ENCODE assay signal across 1 cellular context in the genomic region with DNA sequence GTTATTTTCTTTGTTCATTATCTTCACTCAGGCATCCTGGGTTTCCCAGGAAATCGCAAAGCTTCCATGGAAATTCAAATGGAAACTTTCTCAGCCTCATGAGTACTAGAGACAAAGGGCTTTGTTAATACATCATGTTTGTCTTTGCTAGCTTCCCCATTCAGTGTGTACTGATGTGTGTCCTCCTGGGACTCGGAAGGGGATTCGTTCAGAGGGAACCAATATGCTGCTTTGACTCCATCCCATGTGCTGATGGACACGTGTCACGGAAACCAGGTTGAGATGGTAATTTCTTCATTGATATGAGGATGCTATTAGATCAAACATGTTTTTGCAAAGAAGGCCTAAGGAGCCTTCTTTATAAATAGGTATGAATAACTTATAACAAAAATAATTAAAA.
TF ChIP-seq lines count a peak whose summit lies in the region.

No MANE protein-coding gene starts in this region.

TF ChIP-seq in H1, 55 proteins besides CTCF, POLR2A, EP300 and RAD21 (continued from another document):
- TF ChIP-seq, protein P1, sequence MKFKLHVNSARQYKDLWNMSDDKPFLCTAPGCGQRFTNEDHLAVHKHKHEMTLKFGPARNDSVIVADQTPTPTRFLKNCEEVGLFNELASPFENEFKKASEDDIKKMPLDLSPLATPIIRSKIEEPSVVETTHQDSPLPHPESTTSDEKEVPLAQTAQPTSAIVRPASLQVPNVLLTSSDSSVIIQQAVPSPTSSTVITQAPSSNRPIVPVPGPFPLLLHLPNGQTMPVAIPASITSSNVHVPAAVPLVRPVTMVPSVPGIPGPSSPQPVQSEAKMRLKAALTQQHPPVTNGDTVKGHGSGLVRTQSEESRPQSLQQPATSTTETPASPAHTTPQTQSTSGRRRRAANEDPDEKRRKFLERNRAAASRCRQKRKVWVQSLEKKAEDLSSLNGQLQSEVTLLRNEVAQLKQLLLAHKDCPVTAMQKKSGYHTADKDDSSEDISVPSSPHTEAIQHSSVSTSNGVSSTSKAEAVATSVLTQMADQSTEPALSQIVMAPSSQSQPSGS (IDR thresholded peaks at IDR 0.05; ENCODE audit: low read length), result no peak
- TF ChIP-seq CHD1 (IDR thresholded peaks at IDR 0.05; ENCODE audit: low read depth, low read length), result no peak
- TF ChIP-seq RNF2 (IDR thresholded peaks at IDR 0.05; ENCODE audit: borderline replicate concordance, low read depth, low read length, missing control alignments, poor library complexity, severe bottlenecking), result no peak
- TF ChIP-seq NRF1 (IDR thresholded peaks at IDR 0.05; ENCODE audit: low read depth, low read length), result no peak
- TF ChIP-seq, protein P2, sequence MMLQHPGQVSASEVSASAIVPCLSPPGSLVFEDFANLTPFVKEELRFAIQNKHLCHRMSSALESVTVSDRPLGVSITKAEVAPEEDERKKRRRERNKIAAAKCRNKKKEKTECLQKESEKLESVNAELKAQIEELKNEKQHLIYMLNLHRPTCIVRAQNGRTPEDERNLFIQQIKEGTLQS (IDR thresholded peaks at IDR 0.05; ENCODE audit: insufficient read depth, low read depth, low read length), result no peak
